8 cellular contexts compared by ENCODE assay signal in genomic region chr2:112433480-112433879, GRCh38. TPM values are rescaled to one million over a fixed set of nuclear protein-coding genes. Genes with fewer than 3 reads are reported as not detected.
A peak's percentile ranks its signal among the peaks of the same experiment; 100 is the strongest.
DNase-seq lines count a peak whose midpoint lies in the region; ATAC-seq, FAIRE-seq and TF ChIP-seq lines count a peak whose summit lies in the region.
"Not testable (repeated sequence)": the region's sequence is repeated elsewhere in the genome, so short reads cannot be mapped to it uniquely, and the experiment has no call there.

Gene RGPD8 (minus strand): TSS chr2:112433645. CDS start chr2:112433453, 192 bp downstream.

- not testable (repeated sequence) for H3F3A ChIP-seq in PC-3 (ENCODE audit: low read length, unreplicated experiment)

- CTCF ChIA-PET in A549 (lab: Yijun Ruan, JAX), result interaction anchor here (0.7 to 0.9 kb wide), 2 partner anchors 26 to 516 kb away, joined by 3 read pairs; no protein-coding TSS in a partner anchor
- CTCF ChIA-PET in PC-3 (lab: Charles Lee), result interaction anchor here (0.5 to 1.0 kb wide), 9 partner anchors 172 to 801 kb away, joined by 3 to 7 read pairs (median 4); no protein-coding TSS in a partner anchor

- H3K27me3 ChIP-seq in PC-3 (ENCODE audit: low read length), result not testable (repeated sequence)

- not testable (repeated sequence) for H3K4me1 ChIP-seq in A549; PC-3 (ENCODE audit: insufficient read depth, low read length)

- peak; percentile 63 to 72 for TF ChIP-seq RAD21 in A549 (conservative IDR thresholded peaks at IDR 0.05 in 1 of 2, IDR thresholded peaks at IDR 0.05 in 1 of 2)

- H3K4me2 ChIP-seq in A549, result peak within 1 kb of the TSS; percentile 64
- peak within 1 kb of the TSS; percentile 74 for H3K4me2 ChIP-seq in PC-3 (ENCODE audit: low read length)

- peaks cover 18% of the 10 kb centered on the region for H3K79me2 ChIP-seq in PC-3 (ENCODE audit: low read length)

- peak; percentile 97 to 98 for ATAC-seq in A549
- peak; percentile 100 for ATAC-seq in GM18868 (IDR thresholded peaks at IDR 0.05; ENCODE audit: unreplicated experiment)
- ATAC-seq in HG02943 (IDR thresholded peaks at IDR 0.05; ENCODE audit: low read depth, unreplicated experiment), result peak; percentile 94
- ATAC-seq in PC-3, result peak; percentile 98

- H3K9ac ChIP-seq in PC-3 (ENCODE audit: low read length), result peak within 1 kb of the TSS; percentile 25; the same call in 1 of the 2 replicates

- TF ChIP-seq CTCF in A549 (IDR thresholded peaks at IDR 0.05) (peak; percentile 52), PC-3 (conservative IDR thresholded peaks at IDR 0.05; ENCODE audit: low read depth, low read length) (peak; percentile 26; the same call in 1 of the 2 replicates), epithelial cell of esophagus (IDR thresholded peaks at IDR 0.05; ENCODE audit: insufficient read depth, low read depth, low read length, missing control alignments) (peak; percentile 54)

- not testable (repeated sequence) for H3K36me3 ChIP-seq in PC-3 (ENCODE audit: low read depth, low read length)

- not testable (repeated sequence) for H3K9me2 ChIP-seq in PC-3 (replicated peaks; ENCODE audit: low read length)

- POLR2A ChIA-PET in A549 (lab: Yijun Ruan, JAX), result interaction anchor here (0.6 kb wide), 2 partner anchors 174 to 730 kb away, joined by 4 to 5 read pairs; no protein-coding TSS in a partner anchor
- POLR2A ChIA-PET in PC-3 (lab: Charles Lee; ENCODE audit: unreplicated experiment), result interaction anchor here (0.6 kb wide), 1 partner anchor 316 kb away, joined by 6 read pairs; no protein-coding TSS in a partner anchor

- not testable (repeated sequence) for BruUV-seq in PC-3 (replicated peaks; lab: Mats Ljungman, UMichigan)

- TF ChIP-seq EP300 in A549 (IDR thresholded peaks at IDR 0.05), result not testable (repeated sequence)

- FAIRE-seq in A549 (lab: Jason Lieb, UNC), result not testable (repeated sequence)

- DNase-seq in A549 (ENCODE audit: low read depth in 1 of 2, low spot score in 1 of 2) (peak in 1 of 2 experiments; percentile 80), PC-3 (peak; percentile 77), epithelial cell of esophagus (ENCODE audit: low read depth) (peak; percentile 85), lung microvascular endothelial cell (ENCODE audit: low read depth in 2 of 2) (peak; percentile 89 to 93)
- DNase-seq in activated T-cell treated with anti-CD3 and anti-CD28 coated beads, Interleukin-2, amount 50 U/mL, for 48 hours, result peak; percentile 94 to 95
- peak; percentile 47 to 77 (median 74) for DNase-seq in stimulated activated CD4-positive, alpha-beta T cell treated with anti-CD3 and anti-CD28 coated beads, Interleukin-1b, Interleukin-23, amount 100 ng/mL, for 24 hours (ENCODE audit: low read depth in 4 of 4, low spot score in 1 of 4)

- 0 out of 2 replicates have a peak within 1 kb of the TSS, but pooled peaks have one; percentile 48 for H2AFZ ChIP-seq in PC-3 (ENCODE audit: low read length)

- not testable (repeated sequence) for H4K20me1 ChIP-seq in PC-3 (ENCODE audit: low read length)

- H3K9me3 ChIP-seq in A549; PC-3 (ENCODE audit: low read length): not testable (repeated sequence)

- WGBS in A549 (ENCODE audit: missing lambda C conversion rate), result 0% methylated on average over 9 of the region's 26 CpGs

- TF ChIP-seq POLR2A in A549 (IDR thresholded peaks at IDR 0.05; ENCODE audit: low read length), result not testable (repeated sequence)

- H3K27ac ChIP-seq in A549, result peak within 1 kb of the TSS; percentile 68 to 90
- not testable (repeated sequence) for H3K27ac ChIP-seq in PC-3 (ENCODE audit: low read length)

- intact Hi-C loops in PC-3 (cut with micrococcal nuclease), result loop anchor here (10.0 kb wide), 2 partner anchors 179 to 309 kb away; partner anchors contain the start of gene ZC3H8

- H3K4me3 ChIP-seq in A549 (peak within 1 kb of the TSS; percentile 59), PC-3 (ENCODE audit: low read length) (peak within 1 kb of the TSS; percentile 67), epithelial cell of esophagus (ENCODE audit: low read length) (peak within 1 kb of the TSS; percentile 43)

TF ChIP-seq in A549, 52 proteins besides CTCF, POLR2A, EP300 and RAD21:
- TF ChIP-seq SMC3 (IDR thresholded peaks at IDR 0.05), result peak; percentile 51; the same call in 2 of the 3 replicates
- TF ChIP-seq MAX (IDR thresholded peaks at IDR 0.05), result 0 out of 2 replicates have a peak, but pooled peaks have one; percentile 28
- TF ChIP-seq GATA3 (IDR thresholded peaks at IDR 0.05; ENCODE audit: borderline replicate concordance), result peak; percentile 59; the same call in 1 of the 2 replicates

RNA-seq across cellular contexts. Expression of gene RGPD8, which starts in this region (rescaled TPM):
- 5.0 and 7.6 TPM in 2 replicates for polyA plus RNA-seq in A549 (2011; rRNA removed)
- 1.0 and 1.1 TPM in 2 replicates for polyA plus RNA-seq in A549 (2012; cell fraction: cytosol; rRNA removed)
- 1.4 and 2.1 TPM in 2 replicates for polyA plus RNA-seq in A549 (2012; cell fraction: nucleus; rRNA removed)
- polyA plus RNA-seq in A549 (2017; fragmentation: RNase III; extraction: RNeasy Plus Mini Kit Qiagen cat#74134 plus additional on column Dnase treatment), result 2.4 to 3.5 TPM (median 2.7 TPM) in 3 replicates
- 3.8 and 4.9 TPM in 2 replicates for polyA minus RNA-seq in A549 (2011; rRNA and poly(A)+ RNA removed)
- total RNA-seq in PC-3 (2014; rRNA removed), result 8.4 and 13.6 TPM in 2 replicates
- total RNA-seq in lung microvascular endothelial cell, result 2.4 and 7.1 TPM in 2 replicates
